ENCODE assay signal across 28 cellular contexts in genomic region chr15:47733085-47733484, GRCh38. TPM values are rescaled to one million over a fixed set of nuclear protein-coding genes. Genes with fewer than 3 reads are reported as not detected.
DNase-seq lines count a peak whose midpoint lies in the region; ATAC-seq, FAIRE-seq and TF ChIP-seq lines count a peak whose summit lies in the region.
"Had no signal": no experiment of that assay in that cellular context is flagged by ENCODE, and none has a peak within 500 bp of the region (broad histone marks: within the 10 kb centered on the region; RNA-seq: fewer than 3 reads in every experiment).

No MANE protein-coding gene starts in this region.

- H3K36me3 ChIP-seq in cardiac muscle cell = peaks cover 9% of the 10 kb centered on the region
- H3K36me3 ChIP-seq in heart right ventricle = no peaks in the 10 kb centered on the region
- no peaks in the 10 kb centered on the region for H3K36me3 ChIP-seq in psoas muscle (ENCODE audit: insufficient read depth in 1 of 2, low read depth in 1 of 2)
- peaks cover 0 to 2% of the 10 kb centered on the region in 2 donors for H3K36me3 ChIP-seq in small intestine (ENCODE audit: control insufficient read depth in 2 of 2, insufficient read depth in 2 of 2, low read length in 2 of 2)
- H3K36me3 ChIP-seq: BE2C; BLaER1 treated with 17β-estradiol and CSF1 and Interleukin-3, amounts not matched to agents 10 nM and 100 nM had no signal

- ATAC-seq in heart right ventricle (no peak), left colon (peak; percentile 90), psoas muscle (no peak), omental fat pad (ENCODE audit: low FRiP score) (no peak), GM19324 (IDR thresholded peaks at IDR 0.05; ENCODE audit: low FRiP score, unreplicated experiment) (no peak)
- ATAC-seq: A549, HCT116 had no signal

- FAIRE-seq in small intestine (lab: Jason Lieb, UNC) = no peak
- FAIRE-seq: A549, D721Med, GM12891, GM18507, H1 had no signal

- intact Hi-C loops in heart right ventricle (cut with DNase I) = no loop called here
- intact Hi-C loops in left colon (cut with DNase I, micrococcal nuclease) = no loop called here
- intact Hi-C loops in psoas muscle (cut with DNase I) = no loop called here

- H3K27me3 ChIP-seq in cardiac muscle cell (no peaks in the 10 kb centered on the region), heart right ventricle (no peaks in the 10 kb centered on the region), psoas muscle (ENCODE audit: insufficient read depth in 3 of 3, low read length in 2 of 3) (no peaks in the 10 kb centered on the region), small intestine (ENCODE audit: control insufficient read depth in 2 of 2, insufficient read depth in 2 of 2, low read length in 2 of 2) (no peaks in the 10 kb centered on the region)
- H3K27me3 ChIP-seq: BE2C; BLaER1 treated with 17β-estradiol and CSF1 and Interleukin-3, amounts not matched to agents 10 nM and 100 nM had no signal

- H3K9me3 ChIP-seq in cardiac muscle cell (ENCODE audit: low read depth) (no peaks in the 10 kb centered on the region), heart right ventricle (no peaks in the 10 kb centered on the region), psoas muscle (no peaks in the 10 kb centered on the region), small intestine (ENCODE audit: control insufficient read depth, low read depth) (no peaks in the 10 kb centered on the region)
- H3K9me3 ChIP-seq: A549; BE2C; BLaER1 treated with 17β-estradiol and CSF1 and Interleukin-3, amounts not matched to agents 10 nM and 100 nM had no signal

- H3K27ac ChIP-seq in cardiac muscle cell (peak overlapping the region; percentile 47), heart right ventricle (no peak overlapping the region), psoas muscle (peak overlapping the region; percentile 74), small intestine (ENCODE audit: low read depth in 1 of 2, low read length in 1 of 2) (no peak overlapping the region)
- H3K27ac ChIP-seq: 22Rv1; A549; BLaER1 treated with 17β-estradiol and CSF1 and Interleukin-3, amounts not matched to agents 10 nM and 100 nM; GM23248 had no signal

- no peak for TF ChIP-seq CTCF in cardiac muscle cell (IDR thresholded peaks at IDR 0.05; ENCODE audit: low read depth, low read length)
- TF ChIP-seq CTCF in heart right ventricle (IDR thresholded peaks at IDR 0.05) = no peak
- TF ChIP-seq CTCF in psoas muscle (IDR thresholded peaks at IDR 0.05) = no peak
- no peak for TF ChIP-seq CTCF in omental fat pad (IDR thresholded peaks at IDR 0.05)

- no peak overlapping the region for H3K4me3 ChIP-seq in cardiac muscle cell
- no peak overlapping the region for H3K4me3 ChIP-seq in heart right ventricle
- no peak overlapping the region for H3K4me3 ChIP-seq in psoas muscle
- H3K4me3 ChIP-seq in small intestine (ENCODE audit: low read depth in 1 of 2, low read length in 2 of 2) = no peak overlapping the region
- H3K4me3 ChIP-seq: A549; BLaER1 treated with 17β-estradiol and CSF1 and Interleukin-3, amounts not matched to agents 10 nM and 100 nM; GM23248 had no signal

- peaks cover 34% of the 10 kb centered on the region for H3K4me1 ChIP-seq in cardiac muscle cell (ENCODE audit: low read depth)
- H3K4me1 ChIP-seq in heart right ventricle = peaks cover 3 to 57% (median 32%) of the 10 kb centered on the region in 9 donors
- peaks cover 66% of the 10 kb centered on the region for H3K4me1 ChIP-seq in psoas muscle
- H3K4me1 ChIP-seq in small intestine (ENCODE audit: control insufficient read depth in 2 of 2, insufficient read depth in 1 of 2, low read depth in 1 of 2, low read length in 1 of 2) = peaks cover 8 to 9% of the 10 kb centered on the region in 2 donors
- H3K4me1 ChIP-seq: A549 had no signal

- DNase-seq in cardiac muscle cell (ENCODE audit: low read depth in 1 of 2, low spot score in 1 of 2) (no peak), heart right ventricle (no peak), left colon (peak in 1 of 2 donors; percentile 43), psoas muscle (no peak), small intestine (peak; percentile 38), 8988T (no peak), omental fat pad (ENCODE audit: low spot score) (no peak)
- DNase-seq: ACHN; AML-193; BE2C; CD4-positive, alpha-beta T cell; CD8-positive, alpha-beta memory T cell; DMS 273 treated with DMSO at 0.1 percent for 48 hours; DMS79; EL; GDM1; GM23248; H7 had no signal

- WGBS in heart right ventricle, 2 donors = 51 to 71% methylated on average over 2 of the region's 2 CpGs
- 59 to 78% (median 63%) methylated on average over 2 of the region's 2 CpGs for WGBS in psoas muscle, 3 donors
- 18 to 57% (median 32%) methylated on average over 2 of the region's 2 CpGs for WGBS in small intestine, 3 donors

RNA-seq across cellular contexts. Expression of gene SEMA6D, which starts 15.8 kb away (rescaled TPM):
- total RNA-seq in cardiac muscle cell (71.3 and 90.6 TPM in 2 replicates), heart right ventricle (10 to 100 TPM in 7 of 10 donors, 1 to 10 TPM in 3; 4.6 to 20.1 (median 12.9) TPM), left colon (10 to 100 TPM; 34.4 to 52.6 TPM), psoas muscle (1 to 10 TPM; 3.5 to 7.4 (median 3.7) TPM), omental fat pad (10 to 100 TPM in 2 of 4 donors, 1 to 10 TPM in 2; 3.4 to 41.1 (median 10.4) TPM)
- polyA plus RNA-seq in cardiac muscle cell (77.6 and 100 TPM in 2 replicates), heart right ventricle (1 to 10 TPM; 1.4 to 7.3 TPM), psoas muscle (1 to 10 TPM; 1.1 to 5.8 (median 2.5) TPM), small intestine (10 to 100 TPM; 14.6 to 28.4 (median 19.4) TPM)
- total RNA-seq: CD4-positive, alpha-beta T cell; CD8-positive, alpha-beta memory T cell had no signal
- polyA plus RNA-seq: A549; CD14-positive monocyte; CD8-positive, alpha-beta memory T cell had no signal

Comparison
In these comparisons a context has a peak if more than half of its experiments do, and no peak if none do; other contexts are left out.
1. H3K27ac ChIP-seq: peak in cardiac muscle cell (single experiment) and psoas muscle (single experiment); none in heart right ventricle (0 of 10) and small intestine (0 of 2).